9 cellular contexts compared by ENCODE assay signal in the genomic region with DNA sequence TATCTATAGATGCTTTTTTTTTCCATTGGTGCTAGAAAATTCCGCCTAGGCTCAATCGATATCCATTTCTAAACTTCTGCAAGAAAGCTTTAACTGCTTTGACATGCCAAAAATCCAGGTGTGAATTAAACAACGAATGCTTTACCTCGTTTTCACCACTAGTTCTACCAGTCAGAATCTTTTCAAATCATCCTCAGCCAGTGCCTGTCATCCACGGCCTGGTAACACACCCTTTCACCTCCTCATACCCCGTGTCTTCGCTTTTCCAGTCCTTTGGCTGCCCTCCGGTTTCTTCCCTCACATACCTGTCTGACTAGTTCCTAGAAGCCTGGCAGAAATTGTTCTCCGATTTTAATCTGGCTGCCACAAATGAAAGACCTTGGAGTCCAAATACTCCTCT. TPM values are rescaled to one million over a fixed set of nuclear protein-coding genes. Genes with fewer than 3 reads are reported as not detected.
A peak's percentile ranks its signal among the peaks of the same experiment; 100 is the strongest.
DNase-seq lines count a peak whose midpoint lies in the region; ATAC-seq and TF ChIP-seq lines count a peak whose summit lies in the region.
"Had no signal": no experiment of that assay in that cellular context is flagged by ENCODE, and none has a peak within 500 bp of the region (broad histone marks: within the 10 kb centered on the region; RNA-seq: fewer than 3 reads in every experiment).

No MANE protein-coding gene starts in this region.

- no peaks in the 10 kb centered on the region for H3K27me3 Mint-ChIP-seq in stimulated activated naive CD8-positive, alpha-beta T cell treated with anti-CD3 and anti-CD28 coated beads, Interleukin-15, amount 100 ng/mL, for 72 hours

- H3K27ac ChIP-seq in AG04450 (ENCODE audit: low read depth, low read length) (no peak overlapping the region), SJCRH30 (no peak overlapping the region), heart right ventricle (peak overlapping the region in 9 of 10 donors; percentile 75 to 94 (median 84))

- no peak overlapping the region for H3K27ac Mint-ChIP-seq in stimulated activated naive CD8-positive, alpha-beta T cell treated with anti-CD3 and anti-CD28 coated beads, Interleukin-15, amount 100 ng/mL, for 72 hours
- H3K27ac Mint-ChIP-seq: stimulated activated effector memory CD8-positive, alpha-beta T cell treated with anti-CD3 and anti-CD28 coated beads, Interleukin-12 subunit alpha, Interleukin-12 subunit beta, amount 100 ng/mL, for 72 hours had no signal

- 32 to 38% methylated on average over 9 of the region's 9 CpGs for WGBS in heart right ventricle, 2 donors

- no peaks in the 10 kb centered on the region for H3K27me3 ChIP-seq in AG04450 (ENCODE audit: control insufficient read depth, insufficient read depth, low read length)
- no peaks in the 10 kb centered on the region for H3K27me3 ChIP-seq in SJCRH30
- H3K27me3 ChIP-seq in heart right ventricle = no peaks in the 10 kb centered on the region

- H3K4me1 Mint-ChIP-seq in stimulated activated naive CD8-positive, alpha-beta T cell treated with anti-CD3 and anti-CD28 coated beads, Interleukin-15, amount 100 ng/mL, for 72 hours = peaks cover 7% of the 10 kb centered on the region

- H3K4me3 Mint-ChIP-seq in stimulated activated naive CD8-positive, alpha-beta T cell treated with anti-CD3 and anti-CD28 coated beads, Interleukin-15, amount 100 ng/mL, for 72 hours = peak overlapping the region in 1 of 2 donors; percentile 14
- H3K4me3 Mint-ChIP-seq: stimulated activated effector memory CD8-positive, alpha-beta T cell treated with anti-CD3 and anti-CD28 coated beads, Interleukin-12 subunit alpha, Interleukin-12 subunit beta, amount 100 ng/mL, for 72 hours had no signal

- no peaks in the 10 kb centered on the region for H3K9me3 Mint-ChIP-seq in stimulated activated naive CD8-positive, alpha-beta T cell treated with anti-CD3 and anti-CD28 coated beads, Interleukin-15, amount 100 ng/mL, for 72 hours
- H3K9me3 Mint-ChIP-seq: stimulated activated effector memory CD8-positive, alpha-beta T cell treated with anti-CD3 and anti-CD28 coated beads, Interleukin-12 subunit alpha, Interleukin-12 subunit beta, amount 100 ng/mL, for 72 hours had no signal

- ATAC-seq in heart right ventricle (no peak), HG03378 (IDR thresholded peaks at IDR 0.05; ENCODE audit: unreplicated experiment) (no peak), HG03565 (IDR thresholded peaks at IDR 0.05; ENCODE audit: unreplicated experiment) (no peak)
- ATAC-seq in stimulated activated naive CD8-positive, alpha-beta T cell treated with anti-CD3 and anti-CD28 coated beads, Interleukin-15, amount 100 ng/mL, for 72 hours = no peak
- ATAC-seq: stimulated activated effector memory CD8-positive, alpha-beta T cell treated with anti-CD3 and anti-CD28 coated beads, Interleukin-12 subunit alpha, Interleukin-12 subunit beta, amount 100 ng/mL, for 72 hours had no signal

- POLR2A ChIA-PET in AG04450 (lab: Yijun Ruan, JAX) = no interaction called here

- H3K36me3 ChIP-seq in SJCRH30 (no peaks in the 10 kb centered on the region), heart right ventricle (peaks cover 0 to 4% (median 0%) of the 10 kb centered on the region in 9 donors)

- DNase-seq in AG04450 (ENCODE audit: low read depth, low spot score) = no peak
- peak; percentile 45 for DNase-seq in GM20000 (ENCODE audit: low spot score)
- peak in 1 of 2 experiments; percentile 22 for DNase-seq in SJCRH30
- DNase-seq in heart right ventricle = no peak
- peak; percentile 5 to 10 for DNase-seq in stimulated activated naive CD8-positive, alpha-beta T cell treated with anti-CD3 and anti-CD28 coated beads, Interleukin-15, amount 100 ng/mL, for 72 hours
- DNase-seq in NCI-H226 = no peak

- 0 out of 2 replicates have a peak, but pooled peaks have one; percentile 10 for TF ChIP-seq CTCF in AG04450 (IDR thresholded peaks at IDR 0.05; ENCODE audit: low read depth, low read length)
- no peak for TF ChIP-seq CTCF in GM20000 (IDR thresholded peaks at IDR 0.05; ENCODE audit: extremely low read depth, missing control alignments)
- peak in 3 of 9 donors; percentile 11 to 25 (median 15) for TF ChIP-seq CTCF in heart right ventricle (IDR thresholded peaks at IDR 0.05)

- H3K9me3 ChIP-seq in AG04450 (ENCODE audit: control insufficient read depth, insufficient read depth, low read length) (no peaks in the 10 kb centered on the region), SJCRH30 (replicated peaks) (no peaks in the 10 kb centered on the region), heart right ventricle (no peaks in the 10 kb centered on the region)

- CTCF ChIA-PET in AG04450 (lab: Charles Lee) = interaction anchor here (0.8 to 2.3 kb wide), 4 partner anchors 22 to 126 kb away, joined by 3 to 19 read pairs (median 5); a partner anchor contains a TSS

- no peaks in the 10 kb centered on the region for H3K4me1 ChIP-seq in SJCRH30
- H3K4me1 ChIP-seq in heart right ventricle = peaks cover 0 to 42% (median 22%) of the 10 kb centered on the region in 9 donors

- intact Hi-C loops in heart right ventricle (cut with DNase I) = loop anchor here in 4 of 10 donors (5.0 kb wide), 1 partner anchor 34 kb away; a partner anchor contains a TSS

- H3K4me3 ChIP-seq in AG04450 (ENCODE audit: low read depth, low read length) (no peak overlapping the region), SJCRH30 (peak overlapping the region; percentile 92), heart right ventricle (peak overlapping the region in 4 of 10 donors; percentile 64 to 88 (median 72))

RNA-seq across cellular contexts. Expression of a gene that starts 1.4 kb away (rescaled TPM):
- polyA plus RNA-seq in AG04450 (2011; rRNA removed) (34.5 and 38.3 TPM in 2 replicates), heart right ventricle (10 to 100 TPM; 15.4 to 24.7 TPM)
- 30.0 and 35.0 TPM in 2 replicates for polyA minus RNA-seq in AG04450 (2011; rRNA and poly(A)+ RNA removed)
- 43.6 and 49.8 TPM in 2 replicates for total RNA-seq in SJCRH30 (2014; rRNA removed; shearing (Covaris generic))
- 10 to 100 TPM; 18.7 to 33.6 (median 23.7) TPM for total RNA-seq in heart right ventricle

RNA-seq across cellular contexts. Expression of a gene that starts 36.5 kb away (rescaled TPM):
- polyA plus RNA-seq in AG04450 (2011; rRNA removed) (106 and 119 TPM in 2 replicates), heart right ventricle (10 to 100 TPM; 67.1 to 68.7 TPM)
- polyA minus RNA-seq in AG04450 (2011; rRNA and poly(A)+ RNA removed) = 166 and 198 TPM in 2 replicates
- 130 and 134 TPM in 2 replicates for total RNA-seq in SJCRH30 (2014; rRNA removed; shearing (Covaris generic))
- total RNA-seq in heart right ventricle = 100 to 1,000 TPM in 7 of 10 donors, 10 to 100 TPM in 3; 85.5 to 133 (median 104) TPM

Comparison
In these comparisons a context has a peak if more than half of its experiments do, and no peak if none do; other contexts are left out.
1. DNase-seq: peak in GM20000 (single experiment) and stimulated activated naive CD8-positive, alpha-beta T cell treated with anti-CD3 and anti-CD28 coated beads, Interleukin-15, amount 100 ng/mL, for 72 hours (2 of 2); none in AG04450 (single experiment), heart right ventricle (0 of 2) and NCI-H226 (single experiment).
2. H3K27ac ChIP-seq: peak in heart right ventricle (9 of 10); none in AG04450 (single experiment) and SJCRH30 (single experiment).